Comparison of ENCODE assay signal across 13 cellular contexts in genomic region chr7:32357535-32358277, GRCh38.
A peak's percentile ranks its signal among the peaks of the same experiment; 100 is the strongest.
DNase-seq lines count a peak whose midpoint lies in the region; ATAC-seq and TF ChIP-seq lines count a peak whose summit lies in the region.
"Had no signal": no experiment of that assay in that cellular context is flagged by ENCODE, and none has a peak within 500 bp of the region (broad histone marks: within the 10 kb centered on the region; RNA-seq: fewer than 3 reads in every experiment).

No MANE protein-coding gene starts in this region.

- H3K27ac ChIP-seq in CD4-positive, alpha-beta memory T cell (ENCODE audit: low read depth, low read length): no peak overlapping the region
- H3K27ac ChIP-seq: cardiac muscle cell, tibial nerve had no signal

- no peak overlapping the region for H3K4me3 ChIP-seq in epithelial cell of esophagus (ENCODE audit: low read length)
- H3K4me3 ChIP-seq in CD4-positive, alpha-beta memory T cell (ENCODE audit: low read length in 2 of 2): no peak overlapping the region
- H3K4me3 ChIP-seq: cardiac muscle cell, tibial nerve had no signal

- no peaks in the 10 kb centered on the region for H3K9me3 ChIP-seq in CD4-positive, alpha-beta memory T cell (ENCODE audit: control insufficient read depth in 1 of 2, low read length in 2 of 2)
- H3K9me3 ChIP-seq: tibial nerve had no signal

- no peaks in the 10 kb centered on the region for H3K36me3 ChIP-seq in CD4-positive, alpha-beta memory T cell (ENCODE audit: insufficient read depth, low read length)
- H3K36me3 ChIP-seq: cardiac muscle cell, tibial nerve had no signal

- DNase-seq in Ammon's horn (ENCODE audit: low spot score) (peak; percentile 37), GM13977 (ENCODE audit: low spot score) (peak; percentile 40), NCI-H82 (lab: John Stamatoyannopoulos, UW) (peak; percentile 79), epithelial cell of esophagus (ENCODE audit: low read depth) (peak; percentile 69), dermis blood vessel endothelial cell (no peak)
- no peak for DNase-seq in CD4-positive, alpha-beta memory T cell
- DNase-seq: activated CD8-positive, alpha-beta memory T cell treated with anti-CD3 and anti-CD28 coated beads, Interleukin-2, amount 50 U/mL, for 48 hours; CD8-positive, alpha-beta memory T cell; KG1 had no signal

- H3K27ac Mint-ChIP-seq in CD4-positive, alpha-beta memory T cell: no peak overlapping the region
- H3K27ac Mint-ChIP-seq: CD8-positive, alpha-beta memory T cell had no signal

- POLR2A ChIA-PET in CD4-positive, alpha-beta memory T cell (lab: Charles Lee; ENCODE audit: partially characterized antibody): no interaction called here

- peak; percentile 1 for TF ChIP-seq CTCF in GM13977 (IDR thresholded peaks at IDR 0.05; ENCODE audit: extremely low read depth, insufficient read depth, missing control alignments)
- TF ChIP-seq CTCF in epithelial cell of esophagus (IDR thresholded peaks at IDR 0.05; ENCODE audit: insufficient read depth, low read depth, low read length, missing control alignments): peak; percentile 64

- intact Hi-C loops in CD4-positive, alpha-beta memory T cell (cut with micrococcal nuclease): no loop called here

- H3K4me1 ChIP-seq in CD4-positive, alpha-beta memory T cell (ENCODE audit: insufficient read depth, low read length): no peaks in the 10 kb centered on the region
- H3K4me1 ChIP-seq: tibial nerve had no signal

- H3K36me3 Mint-ChIP-seq in CD4-positive, alpha-beta memory T cell: no peaks in the 10 kb centered on the region
- H3K36me3 Mint-ChIP-seq: CD8-positive, alpha-beta memory T cell had no signal

- no peaks in the 10 kb centered on the region for H3K9me3 Mint-ChIP-seq in CD4-positive, alpha-beta memory T cell

- in situ Hi-C loops in GM13977 (cut with MboI; ENCODE audit: low pct_unique_long_range_greater_than_20kb, low sequenced_read_pairs, unreplicated experiment): no loop called here

- peaks cover 0 to 7% of the 10 kb centered on the region in 2 donors for H3K27me3 Mint-ChIP-seq in CD4-positive, alpha-beta memory T cell

- H3K4me1 Mint-ChIP-seq in CD4-positive, alpha-beta memory T cell: no peaks in the 10 kb centered on the region
- H3K4me1 Mint-ChIP-seq: CD8-positive, alpha-beta memory T cell had no signal

- CTCF ChIA-PET in CD4-positive, alpha-beta memory T cell (lab: Charles Lee; ENCODE audit: partially characterized antibody): interaction anchor here (2.0 kb wide), 1 partner anchor 10 kb away, joined by 12 read pairs; no protein-coding TSS in a partner anchor

- H3K4me3 Mint-ChIP-seq in CD4-positive, alpha-beta memory T cell: no peak overlapping the region
- H3K4me3 Mint-ChIP-seq: CD8-positive, alpha-beta memory T cell had no signal

- ATAC-seq in GM19452 (IDR thresholded peaks at IDR 0.05; ENCODE audit: unreplicated experiment) (no peak), HG02852 (IDR thresholded peaks at IDR 0.05; ENCODE audit: unreplicated experiment) (no peak)

- H3K27me3 ChIP-seq in CD4-positive, alpha-beta memory T cell (ENCODE audit: insufficient read depth, low read length): no peaks in the 10 kb centered on the region
- H3K27me3 ChIP-seq: cardiac muscle cell, tibial nerve had no signal

Comparison
In these comparisons a context has a peak if more than half of its experiments do, and no peak if none do; other contexts are left out.
1. DNase-seq: peak in Ammon's horn (single experiment), GM13977 (single experiment), NCI-H82 (single experiment) and epithelial cell of esophagus (single experiment); none in dermis blood vessel endothelial cell (single experiment) and CD4-positive, alpha-beta memory T cell (0 of 5).